In genomic region chr1:244219802-244220201, GRCh38 we compare ENCODE assay signal across 22 cellular contexts.
DNase-seq lines count a peak whose midpoint lies in the region; ATAC-seq, FAIRE-seq and TF ChIP-seq lines count a peak whose summit lies in the region.
"Had no signal": no experiment of that assay in that cellular context is flagged by ENCODE, and none has a peak within 500 bp of the region (broad histone marks: within the 10 kb centered on the region; RNA-seq: fewer than 3 reads in every experiment).

No MANE protein-coding gene starts in this region.

- H3K9me3 ChIP-seq in HepG2 (ENCODE audit: low read length): no peaks in the 10 kb centered on the region
- H3K9me3 ChIP-seq: Caco-2 had no signal

- H3K27me3 Mint-ChIP-seq in natural killer cell treated with Interleukin-12 subunit alpha and Interleukin-12 subunit beta and Interleukin-15 and Interleukin-18, amount 100 ng/mL, for 72 hours: peaks cover 14 to 15% of the 10 kb centered on the region in 2 donors
- H3K27me3 Mint-ChIP-seq in natural killer cell (ENCODE audit: low read depth in 2 of 2): peaks cover 6 to 7% of the 10 kb centered on the region in 2 donors
- H3K27me3 Mint-ChIP-seq in stimulated activated naive B cell treated with anti-CD40 and anti-IgM and Interleukin-4, amounts not matched to agents 10 μg/mL and 1 μg/mL and 100 μg/mL, for 72 hours: peaks cover 4 to 11% of the 10 kb centered on the region in 2 donors
- no peaks in the 10 kb centered on the region for H3K27me3 Mint-ChIP-seq in activated CD4-positive, alpha-beta T cell treated with anti-CD3 and anti-CD28 coated beads, Interleukin-2, amount 10 ng/mL, durations not matched to agents 7 days and 5 days
- H3K27me3 Mint-ChIP-seq: CD4-positive, alpha-beta T cell had no signal

- peaks cover 0 to 2% of the 10 kb centered on the region in 2 donors for H3K4me1 Mint-ChIP-seq in natural killer cell treated with Interleukin-12 subunit alpha and Interleukin-12 subunit beta and Interleukin-15 and Interleukin-18, amount 100 ng/mL, for 72 hours (ENCODE audit: low read depth in 2 of 2)
- H3K4me1 Mint-ChIP-seq in natural killer cell: no peaks in the 10 kb centered on the region
- H3K4me1 Mint-ChIP-seq in stimulated activated naive B cell treated with anti-CD40 and anti-IgM and Interleukin-4, amounts not matched to agents 10 μg/mL and 1 μg/mL and 100 μg/mL, for 72 hours: peaks cover 2 to 6% of the 10 kb centered on the region in 2 donors
- H3K4me1 Mint-ChIP-seq in activated CD4-positive, alpha-beta T cell treated with anti-CD3 and anti-CD28 coated beads, Interleukin-2, amount 10 ng/mL, durations not matched to agents 7 days and 5 days: no peaks in the 10 kb centered on the region

- no peaks in the 10 kb centered on the region for H3K9me3 Mint-ChIP-seq in natural killer cell treated with Interleukin-12 subunit alpha and Interleukin-12 subunit beta and Interleukin-15 and Interleukin-18, amount 100 ng/mL, for 72 hours
- H3K9me3 Mint-ChIP-seq in natural killer cell: no peaks in the 10 kb centered on the region
- peaks cover 4% of the 10 kb centered on the region in 2 donors for H3K9me3 Mint-ChIP-seq in stimulated activated naive B cell treated with anti-CD40 and anti-IgM and Interleukin-4, amounts not matched to agents 10 μg/mL and 1 μg/mL and 100 μg/mL, for 72 hours
- no peaks in the 10 kb centered on the region for H3K9me3 Mint-ChIP-seq in activated CD4-positive, alpha-beta T cell treated with anti-CD3 and anti-CD28 coated beads, Interleukin-2, amount 10 ng/mL, durations not matched to agents 7 days and 5 days
- H3K9me3 Mint-ChIP-seq: CD4-positive, alpha-beta T cell; CD8-positive, alpha-beta T cell had no signal

- 0% methylated on average over 2 of the region's 5 CpGs for WGBS in HepG2 (ENCODE audit: low lambda C conversion rate)

- TF ChIP-seq EP300 in HepG2 (IDR thresholded peaks at IDR 0.05; ENCODE audit: low read depth in 2 of 2, low read length in 2 of 2): no peak
- TF ChIP-seq EP300 in HepG2 (CRISPR knock-in tag; IDR thresholded peaks at IDR 0.05; ENCODE audit: borderline replicate concordance): no peak

- H3K9ac ChIP-seq in HepG2 (ENCODE audit: insufficient read depth, low read depth, low read length): no peak overlapping the region
- H3K9ac ChIP-seq: BLaER1 treated with 17β-estradiol and CSF1 and Interleukin-3, amounts not matched to agents 10 nM and 100 nM had no signal

- no peak for DNase-seq in natural killer cell treated with Interleukin-12 subunit alpha and Interleukin-12 subunit beta and Interleukin-15 and Interleukin-18, amount 100 ng/mL, for 72 hours (ENCODE audit: low spot score)
- DNase-seq in natural killer cell (no peak), HepG2 (ENCODE audit: low spot score) (no peak)
- no peak for DNase-seq in stimulated activated naive B cell treated with anti-CD40 and anti-IgM and Interleukin-4, amounts not matched to agents 10 μg/mL and 1 μg/mL and 100 μg/mL, for 72 hours
- DNase-seq in activated CD4-positive, alpha-beta T cell treated with anti-CD3 and anti-CD28 coated beads, Interleukin-2, amount 10 ng/mL, durations not matched to agents 7 days and 5 days: no peak
- DNase-seq: AML-193; Caco-2; Calu3; CD4-positive, alpha-beta T cell; CD8-positive, alpha-beta T cell; DMS79 treated with DMSO at 0.1 percent for 48 hours; GF-D8 had no signal

- BruUV-seq in HepG2 (replicated peaks; lab: Mats Ljungman, UMichigan): no TSS peak

- no peaks in the 10 kb centered on the region for H3K4me1 ChIP-seq in HepG2 (ENCODE audit: insufficient read depth, low read length)
- H3K4me1 ChIP-seq: Caco-2 had no signal

- peak; percentile 17 to 41 for ATAC-seq in natural killer cell treated with Interleukin-12 subunit alpha and Interleukin-12 subunit beta and Interleukin-15 and Interleukin-18, amount 100 ng/mL, for 72 hours
- ATAC-seq in natural killer cell (no peak), HepG2 (no peak), GM19467 (IDR thresholded peaks at IDR 0.05; ENCODE audit: unreplicated experiment) (no peak)
- no peak for ATAC-seq in stimulated activated naive B cell treated with anti-CD40 and anti-IgM and Interleukin-4, amounts not matched to agents 10 μg/mL and 1 μg/mL and 100 μg/mL, for 72 hours (replicated peaks)
- ATAC-seq: CD8-positive, alpha-beta T cell had no signal

- H2AFZ ChIP-seq in HepG2 (ENCODE audit: low read length): no peak overlapping the region

- no peak overlapping the region for H3K27ac ChIP-seq in HepG2 (ENCODE audit: extremely low read length, insufficient read depth, low read length)
- H3K27ac ChIP-seq: 22Rv1; A549; BLaER1 treated with 17β-estradiol and CSF1 and Interleukin-3, amounts not matched to agents 10 nM and 100 nM; C4-2B had no signal

- in situ Hi-C loops in HepG2 (cut with HindIII; ENCODE audit: extremely low pct_ligation_motif_present, low pct_unique_long_range_greater_than_20kb): no loop called here

- CTCF ChIA-PET in HepG2 (lab: Yijun Ruan, JAX; ENCODE audit: low intra/inter-chr PET ratio, low total read pairs): no interaction called here
- CTCF ChIA-PET in activated CD4-positive, alpha-beta T cell treated with anti-CD3 and anti-CD28 coated beads, Interleukin-2, amount 10 ng/mL, durations not matched to agents 7 days and 5 days (lab: Charles Lee): interaction anchor here (1.4 kb wide), 1 partner anchor 14 kb away, joined by 4 read pairs; no protein-coding TSS in a partner anchor

- intact Hi-C loops in natural killer cell (cut with micrococcal nuclease) (no loop called here), HepG2 (cut with micrococcal nuclease; ENCODE audit: unreplicated experiment) (no loop called here)

- H3K4me3 Mint-ChIP-seq in natural killer cell treated with Interleukin-12 subunit alpha and Interleukin-12 subunit beta and Interleukin-15 and Interleukin-18, amount 100 ng/mL, for 72 hours: no peak overlapping the region
- no peak overlapping the region for H3K4me3 Mint-ChIP-seq in natural killer cell
- H3K4me3 Mint-ChIP-seq in stimulated activated naive B cell treated with anti-CD40 and anti-IgM and Interleukin-4, amounts not matched to agents 10 μg/mL and 1 μg/mL and 100 μg/mL, for 72 hours: no peak overlapping the region
- H3K4me3 Mint-ChIP-seq in activated CD4-positive, alpha-beta T cell treated with anti-CD3 and anti-CD28 coated beads, Interleukin-2, amount 10 ng/mL, durations not matched to agents 7 days and 5 days: no peak overlapping the region
- H3K4me3 Mint-ChIP-seq: B cell; CD4-positive, alpha-beta T cell; CD8-positive, alpha-beta T cell had no signal

- TF ChIP-seq RAD21 in HepG2 (CRISPR knock-in tag; IDR thresholded peaks at IDR 0.05): no peak

- H3K27me3 ChIP-seq in HepG2 (ENCODE audit: control insufficient read depth in 1 of 2, insufficient read depth in 2 of 2, low read length in 2 of 2): peaks cover 0 to 24% of the 10 kb centered on the region in 2 experiments; a peak in 3 of 5 replicates
- H3K27me3 ChIP-seq: BLaER1 treated with 17β-estradiol and CSF1 and Interleukin-3, amounts not matched to agents 10 nM and 100 nM had no signal

- no peak for TF ChIP-seq CTCF in natural killer cell (IDR thresholded peaks at IDR 0.05)
- TF ChIP-seq CTCF in HepG2 (CRISPR knock-in tag; IDR thresholded peaks at IDR 0.05): no peak

- no peaks in the 10 kb centered on the region for H3K79me2 ChIP-seq in HepG2 (ENCODE audit: insufficient read depth, low read length)

- no peaks in the 10 kb centered on the region for H3K36me3 Mint-ChIP-seq in natural killer cell treated with Interleukin-12 subunit alpha and Interleukin-12 subunit beta and Interleukin-15 and Interleukin-18, amount 100 ng/mL, for 72 hours
- H3K36me3 Mint-ChIP-seq in natural killer cell: no peaks in the 10 kb centered on the region
- peaks cover 0 to 3% of the 10 kb centered on the region in 2 donors for H3K36me3 Mint-ChIP-seq in stimulated activated naive B cell treated with anti-CD40 and anti-IgM and Interleukin-4, amounts not matched to agents 10 μg/mL and 1 μg/mL and 100 μg/mL, for 72 hours
- no peaks in the 10 kb centered on the region for H3K36me3 Mint-ChIP-seq in activated CD4-positive, alpha-beta T cell treated with anti-CD3 and anti-CD28 coated beads, Interleukin-2, amount 10 ng/mL, durations not matched to agents 7 days and 5 days (ENCODE audit: low read depth)
- H3K36me3 Mint-ChIP-seq: CD8-positive, alpha-beta T cell had no signal

- no peak for TF ChIP-seq POLR2A in HepG2 (IDR thresholded peaks at IDR 0.05; ENCODE audit: insufficient read depth in 1 of 2, low read depth in 2 of 2, low read length in 2 of 2)

- H3K4me3 ChIP-seq in HepG2 (replicated peaks in 1 of 3; ENCODE audit: insufficient read depth in 1 of 3, low read depth in 2 of 3, low read length in 3 of 3): no peak overlapping the region
- H3K4me3 ChIP-seq: A549; BLaER1 treated with 17β-estradiol and CSF1 and Interleukin-3, amounts not matched to agents 10 nM and 100 nM had no signal

- POLR2A ChIA-PET in HepG2 (lab: Yijun Ruan, JAX): no interaction called here
- POLR2A ChIA-PET in activated CD4-positive, alpha-beta T cell treated with anti-CD3 and anti-CD28 coated beads, Interleukin-2, amount 10 ng/mL, durations not matched to agents 7 days and 5 days (lab: Charles Lee): no interaction called here

- no peaks in the 10 kb centered on the region for H4K20me1 ChIP-seq in HepG2 (ENCODE audit: insufficient read depth, low read length)
- H4K20me1 ChIP-seq: BLaER1 treated with 17β-estradiol and CSF1 and Interleukin-3, amounts not matched to agents 10 nM and 100 nM had no signal

- H3K36me3 ChIP-seq in HepG2 (replicated peaks in 1 of 2; ENCODE audit: control insufficient read depth in 1 of 2, insufficient read depth in 2 of 2, low read length in 2 of 2): no peaks in the 10 kb centered on the region
- H3K36me3 ChIP-seq: BLaER1 treated with 17β-estradiol and CSF1 and Interleukin-3, amounts not matched to agents 10 nM and 100 nM had no signal

- no peak for FAIRE-seq in HepG2 (lab: Jason Lieb, UNC)
- FAIRE-seq: A549, D721Med, G401.6, GM12891, GM18507 had no signal

- no peak overlapping the region for H3K27ac Mint-ChIP-seq in natural killer cell treated with Interleukin-12 subunit alpha and Interleukin-12 subunit beta and Interleukin-15 and Interleukin-18, amount 100 ng/mL, for 72 hours
- H3K27ac Mint-ChIP-seq in natural killer cell: no peak overlapping the region
- H3K27ac Mint-ChIP-seq in stimulated activated naive B cell treated with anti-CD40 and anti-IgM and Interleukin-4, amounts not matched to agents 10 μg/mL and 1 μg/mL and 100 μg/mL, for 72 hours: peak overlapping the region; percentile 3
- no peak overlapping the region for H3K27ac Mint-ChIP-seq in activated CD4-positive, alpha-beta T cell treated with anti-CD3 and anti-CD28 coated beads, Interleukin-2, amount 10 ng/mL, durations not matched to agents 7 days and 5 days
- H3K27ac Mint-ChIP-seq: B cell; CD4-positive, alpha-beta T cell; CD8-positive, alpha-beta T cell had no signal

- H3K4me2 ChIP-seq in HepG2 (ENCODE audit: low read depth, low read length): no peak overlapping the region
- H3K4me2 ChIP-seq: A549; BLaER1 treated with 17β-estradiol and CSF1 and Interleukin-3, amounts not matched to agents 10 nM and 100 nM had no signal

TF ChIP-seq in HepG2, 621 proteins besides CTCF, POLR2A, EP300 and RAD21 (continues in another document):
- no peak for TF ChIP-seq DR1 (CRISPR knock-in tag; IDR thresholded peaks at IDR 0.05)

Comparison
In these comparisons a context has a peak if more than half of its experiments do, and no peak if none do; other contexts are left out.
1. ATAC-seq: peak in natural killer cell treated with Interleukin-12 subunit alpha and Interleukin-12 subunit beta and Interleukin-15 and Interleukin-18, amount 100 ng/mL, for 72 hours (2 of 2); none in natural killer cell (0 of 3), HepG2 (single experiment), stimulated activated naive B cell treated with anti-CD40 and anti-IgM and Interleukin-4, amounts not matched to agents 10 μg/mL and 1 μg/mL and 100 μg/mL, for 72 hours (0 of 2) and GM19467 (single experiment).